ENCODE assay signal across 8 cellular contexts in genomic region chr7:66076459-66077329, GRCh38. TPM values are rescaled to one million over a fixed set of nuclear protein-coding genes. Genes with fewer than 3 reads are reported as not detected.
A peak's percentile ranks its signal among the peaks of the same experiment; 100 is the strongest.
DNase-seq lines count a peak whose midpoint lies in the region; ATAC-seq and TF ChIP-seq lines count a peak whose summit lies in the region.

No MANE protein-coding gene starts in this region.

- no peaks in the 10 kb centered on the region for H3K27me3 Mint-ChIP-seq in activated CD4-positive, alpha-beta T cell treated with anti-CD3 and anti-CD28 coated beads for 36 hours
- H3K27me3 Mint-ChIP-seq in activated CD4-positive, alpha-beta memory T cell treated with anti-CD3 and anti-CD28 coated beads for 36 hours, result no peaks in the 10 kb centered on the region

- H3K9me3 ChIP-seq in iPS-20b (ENCODE audit: insufficient read depth, low read depth, low read length) (no peaks in the 10 kb centered on the region), thoracic aorta (no peaks in the 10 kb centered on the region)

- DNase-seq in activated CD4-positive, alpha-beta T cell treated with anti-CD3 and anti-CD28 coated beads for 36 hours, result no peak
- no peak for DNase-seq in activated CD4-positive, alpha-beta T cell treated with anti-CD3 and anti-CD28 coated beads for 4 hours
- no peak for DNase-seq in activated CD4-positive, alpha-beta memory T cell treated with anti-CD3 and anti-CD28 coated beads for 36 hours
- DNase-seq in thoracic aorta (ENCODE audit: low spot score) (no peak), GM19240 (ENCODE audit: insufficient read length, low spot score) (no peak), NCI-H187 (lab: John Stamatoyannopoulos, UW) (no peak)

- no peaks in the 10 kb centered on the region for H3K36me3 Mint-ChIP-seq in activated CD4-positive, alpha-beta T cell treated with anti-CD3 and anti-CD28 coated beads for 36 hours (ENCODE audit: low read depth)
- no peaks in the 10 kb centered on the region for H3K36me3 Mint-ChIP-seq in activated CD4-positive, alpha-beta memory T cell treated with anti-CD3 and anti-CD28 coated beads for 36 hours

- POLR2A ChIA-PET in activated CD4-positive, alpha-beta T cell treated with anti-CD3 and anti-CD28 coated beads for 36 hours (lab: Charles Lee), result no interaction called here
- POLR2A ChIA-PET in activated CD4-positive, alpha-beta memory T cell treated with anti-CD3 and anti-CD28 coated beads for 36 hours (lab: Charles Lee), result interaction anchor here (0.9 to 1.4 kb wide), 3 partner anchors 9 to 89 kb away, joined by 3 to 6 read pairs (median 3); partner anchors contain the start of gene CRCP

- peak overlapping the region; percentile 63 for H3K4me3 Mint-ChIP-seq in activated CD4-positive, alpha-beta T cell treated with anti-CD3 and anti-CD28 coated beads for 36 hours
- peak overlapping the region; percentile 83 for H3K4me3 Mint-ChIP-seq in activated CD4-positive, alpha-beta memory T cell treated with anti-CD3 and anti-CD28 coated beads for 36 hours

- TF ChIP-seq CTCF in thoracic aorta (IDR thresholded peaks at IDR 0.05), result no peak

- H3K36me3 ChIP-seq in iPS-20b (ENCODE audit: insufficient read depth, low read depth, low read length) (0 out of 2 replicates have a peak, but pooled peaks cover 2% of the 10 kb centered on the region), thoracic aorta (no peaks in the 10 kb centered on the region)

- no peaks in the 10 kb centered on the region for H3K9me3 Mint-ChIP-seq in activated CD4-positive, alpha-beta T cell treated with anti-CD3 and anti-CD28 coated beads for 36 hours (ENCODE audit: low read depth)
- H3K9me3 Mint-ChIP-seq in activated CD4-positive, alpha-beta memory T cell treated with anti-CD3 and anti-CD28 coated beads for 36 hours, result no peaks in the 10 kb centered on the region

- intact Hi-C loops in activated CD4-positive, alpha-beta T cell treated with anti-CD3 and anti-CD28 coated beads for 36 hours (cut with DNase I, micrococcal nuclease), result loop anchor here (5.0 kb wide), 2 partner anchors 94 to 921 kb away; partner anchors contain the start of genes GUSB (in 1 of the 2), SBDS (in 1 of the 2) and TYW1 (in 1 of the 2)
- intact Hi-C loops in activated CD4-positive, alpha-beta memory T cell treated with anti-CD3 and anti-CD28 coated beads for 36 hours (cut with micrococcal nuclease), result loop anchor here (5.0 kb wide), 1 partner anchor 94 kb away; the partner anchor contains the start of gene GUSB

- no peak for ATAC-seq in activated CD4-positive, alpha-beta T cell treated with anti-CD3 and anti-CD28 coated beads for 36 hours
- ATAC-seq in thoracic aorta (ENCODE audit: insufficient number of reproducible peaks, low FRiP score, low read depth) (no peak), GM21576 (IDR thresholded peaks at IDR 0.05; ENCODE audit: unreplicated experiment) (no peak)

- CTCF ChIA-PET in activated CD4-positive, alpha-beta T cell treated with anti-CD3 and anti-CD28 coated beads for 36 hours (lab: Charles Lee), result interaction anchor here (0.8 kb wide), 1 partner anchor 10 kb away, joined by 3 read pairs; no protein-coding TSS in a partner anchor
- CTCF ChIA-PET in activated CD4-positive, alpha-beta memory T cell treated with anti-CD3 and anti-CD28 coated beads for 36 hours (lab: Charles Lee), result no interaction called here

- H3K4me3 ChIP-seq in iPS-20b (ENCODE audit: low read length), result peak overlapping the region; percentile 95
- H3K4me3 ChIP-seq in thoracic aorta, result peak overlapping the region; percentile 100

- H3K27ac ChIP-seq in iPS-20b (ENCODE audit: low read length), result no peak overlapping the region
- H3K27ac ChIP-seq in thoracic aorta, result no peak overlapping the region

- H3K4me1 Mint-ChIP-seq in activated CD4-positive, alpha-beta T cell treated with anti-CD3 and anti-CD28 coated beads for 36 hours, result peaks cover 15% of the 10 kb centered on the region
- peaks cover 13% of the 10 kb centered on the region for H3K4me1 Mint-ChIP-seq in activated CD4-positive, alpha-beta memory T cell treated with anti-CD3 and anti-CD28 coated beads for 36 hours (ENCODE audit: low read depth)

- no peaks in the 10 kb centered on the region for H3K27me3 ChIP-seq in iPS-20b (ENCODE audit: insufficient read depth, low read length)
- H3K27me3 ChIP-seq in thoracic aorta (replicated peaks; ENCODE audit: insufficient read depth), result no peaks in the 10 kb centered on the region

- H3K4me1 ChIP-seq in iPS-20b (ENCODE audit: insufficient read depth, low read length) (peaks cover 4% of the 10 kb centered on the region; the same call in 1 of the 2 replicates), thoracic aorta (ENCODE audit: control insufficient read depth in 1 of 2, low read depth in 2 of 2) (peaks cover 11 to 14% of the 10 kb centered on the region in 2 donors)

- peak overlapping the region; percentile 84 for H3K9ac ChIP-seq in iPS-20b (ENCODE audit: low read depth, low read length)

- no peak overlapping the region for H3K27ac Mint-ChIP-seq in activated CD4-positive, alpha-beta T cell treated with anti-CD3 and anti-CD28 coated beads for 36 hours
- no peak overlapping the region for H3K27ac Mint-ChIP-seq in activated CD4-positive, alpha-beta memory T cell treated with anti-CD3 and anti-CD28 coated beads for 36 hours

RNA-seq across cellular contexts. Expression of gene ASL, which starts 1.1 kb away (rescaled TPM):
- total RNA-seq in activated CD4-positive, alpha-beta T cell treated with anti-CD3 and anti-CD28 coated beads for 36 hours, result 10 to 100 TPM; 12.7 to 18.5 TPM
- total RNA-seq in activated CD4-positive, alpha-beta memory T cell treated with anti-CD3 and anti-CD28 coated beads for 36 hours, result 10 to 100 TPM; 26.2 to 26.8 TPM
- total RNA-seq in thoracic aorta, result 10 to 100 TPM; 43.2 to 54.7 TPM

RNA-seq across cellular contexts. Expression of gene CRCP, which starts 38.0 kb away (rescaled TPM):
- total RNA-seq in activated CD4-positive, alpha-beta T cell treated with anti-CD3 and anti-CD28 coated beads for 36 hours, result 10 to 100 TPM; 24.5 to 27.2 TPM
- 10 to 100 TPM; 19.3 to 19.6 TPM for total RNA-seq in activated CD4-positive, alpha-beta memory T cell treated with anti-CD3 and anti-CD28 coated beads for 36 hours
- total RNA-seq in thoracic aorta, result 10 to 100 TPM; 32.5 to 43.5 TPM
